Comparison of ENCODE assay signal across 41 cellular contexts in the genomic region with DNA sequence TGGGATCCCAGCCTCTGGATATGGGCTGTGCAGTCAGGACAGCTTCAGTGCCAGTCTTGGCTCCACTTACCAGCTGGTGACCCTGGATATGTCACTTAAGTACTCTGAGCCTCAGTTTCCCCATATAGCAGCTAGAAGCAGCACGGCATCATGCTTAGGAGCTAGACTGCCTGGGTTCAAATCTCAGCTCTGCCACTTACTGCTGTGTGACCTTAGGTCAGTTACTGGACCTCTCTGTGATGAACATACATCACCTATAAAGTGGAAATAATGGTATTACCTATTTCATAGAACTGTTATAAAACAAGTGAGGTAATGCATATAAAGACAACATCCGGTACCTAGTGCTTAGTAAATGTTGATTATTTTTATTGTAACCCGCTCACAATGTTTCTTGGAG.
"Had no signal": no experiment of that assay in that cellular context is flagged by ENCODE, and none has a peak within 500 bp of the region (broad histone marks: within the 10 kb centered on the region; RNA-seq: fewer than 3 reads in every experiment).

No MANE protein-coding gene starts in this region.

- H3K27ac ChIP-seq: adrenal gland, ascending aorta, body of pancreas, brain microvascular endothelial cell, breast epithelium, cardiac muscle cell had no signal

- H3K36me3 ChIP-seq: adrenal gland, ascending aorta, brain microvascular endothelial cell, breast epithelium, cardiac muscle cell had no signal

- H3K27me3 ChIP-seq: cardiac muscle cell had no signal

- DNase-seq: activated effector memory CD4-positive, alpha-beta T cell treated with anti-CD3 and anti-CD28 coated beads, Interleukin-2, amount 50 U/mL, for 16 hours; activated effector memory CD4-positive, alpha-beta T cell treated with Interleukin-2 at 50 U/mL for 16 hours; activated gamma-delta T cell; activated gamma-delta T cell treated with Interleukin-2 at 50 U/mL for 16 hours; activated naive CD4-positive, alpha-beta T cell; activated naive CD4-positive, alpha-beta T cell treated with anti-CD3 and anti-CD28 coated beads for 36 hours; activated naive CD4-positive, alpha-beta T cell treated with anti-CD3 and anti-CD28 coated beads, Interleukin-2, amount 10 ng/mL, durations not matched to agents 7 days and 5 days; activated naive CD4-positive, alpha-beta T cell treated with anti-CD3 and anti-CD28 coated beads, Interleukin-2, amount 50 U/mL, for 16 hours; activated naive CD4-positive, alpha-beta T cell treated with Interleukin-2 at 50 U/mL for 16 hours; activated naive CD8-positive, alpha-beta T cell treated with anti-CD3 and anti-CD28 coated beads for 36 hours; activated naive CD8-positive, alpha-beta T cell treated with anti-CD3 and anti-CD28 coated beads, Interleukin-2, amount 10 ng/mL, durations not matched to agents 7 days and 5 days; activated naive CD8-positive, alpha-beta T cell treated with anti-CD3 and anti-CD28 coated beads, Interleukin-2, amount 50 U/mL, for 24 hours; activated T-cell treated with anti-CD3 and anti-CD28 coated beads for 4 hours; activated T-cell treated with anti-CD3 and anti-CD28 coated beads, Interleukin-2, amount 50 U/mL, for 1 hour; activated T-cell treated with anti-CD3 and anti-CD28 coated beads, Interleukin-2, amount 50 U/mL, for 24 hours; activated T-cell treated with anti-CD3 and anti-CD28 coated beads, Interleukin-2, amount 50 U/mL, for 4 hours; activated T-cell treated with anti-CD3 and anti-CD28 coated beads, Interleukin-2, amount 50 U/mL, for 48 hours; activated T-cell treated with anti-CD3 and anti-CD28 coated beads, Interleukin-2, amount 50 U/mL, for 72 hours; adrenal gland; amniotic stem cell; amygdala; anterior cingulate cortex; aorta; body of pancreas; brain microvascular endothelial cell; caudate nucleus; central memory CD4-positive, alpha-beta T cell; cerebellar nuclear complex had no signal

- H3K4me1 ChIP-seq: adrenal gland, ascending aorta, body of pancreas, breast epithelium had no signal

- H3K9me3 Mint-ChIP-seq: activated naive CD4-positive, alpha-beta T cell treated with anti-CD3 and anti-CD28 coated beads for 36 hours; activated naive CD4-positive, alpha-beta T cell treated with anti-CD3 and anti-CD28 coated beads, Interleukin-2, amount 10 ng/mL, durations not matched to agents 7 days and 5 days; activated naive CD4-positive, alpha-beta T cell treated with anti-CD3 and anti-CD28 coated beads, Interleukin-2, amount 50 U/mL, for 24 hours; activated naive CD4-positive, alpha-beta T cell treated with anti-CD3 and anti-CD28 coated beads, Interleukin-2, amount 50 U/mL, for 72 hours; activated naive CD8-positive, alpha-beta T cell treated with anti-CD3 and anti-CD28 coated beads for 36 hours; activated naive CD8-positive, alpha-beta T cell treated with anti-CD3 and anti-CD28 coated beads, Interleukin-2, amount 10 ng/mL, durations not matched to agents 7 days and 5 days; activated naive CD8-positive, alpha-beta T cell treated with anti-CD3 and anti-CD28 coated beads, Interleukin-2, amount 50 U/mL, for 24 hours; activated T-cell treated with anti-CD3 and anti-CD28 coated beads, Interleukin-2, amount 50 U/mL, for 24 hours; activated T-cell treated with anti-CD3 and anti-CD28 coated beads, Interleukin-2, amount 50 U/mL, for 4 hours; activated T-cell treated with anti-CD3 and anti-CD28 coated beads, Interleukin-2, amount 50 U/mL, for 72 hours; activated T-helper 1 cell treated with anti-CD3 and anti-CD28 coated beads, Interleukin-12 subunit alpha, Interleukin-12 subunit beta, Interleukin-2, Interleukin-4 antibody, amounts not matched to agents 30 ng/mL and 10 ng/mL and 1 ng/mL, durations not matched to agents 14 hours and 24 hours and 36 hours; activated T-helper 17 cell treated with anti-CD3 and anti-CD28 coated beads, Interleukin-2, amount 50 U/mL, for 72 hours; activated T-helper 2 cell treated with anti-CD3 and anti-CD28 coated beads, Interferon-gamma antibody, Interleukin-2, Interleukin-4, amounts not matched to agents 10 μg/mL and 5 μg/mL and 100 μg/mL, durations not matched to agents 14 hours and 24 hours and 36 hours; brain; central memory CD8-positive, alpha-beta T cell had no signal

- H3K27ac Mint-ChIP-seq: activated naive CD4-positive, alpha-beta T cell treated with anti-CD3 and anti-CD28 coated beads for 36 hours; activated naive CD4-positive, alpha-beta T cell treated with anti-CD3 and anti-CD28 coated beads, Interleukin-2, amount 10 ng/mL, durations not matched to agents 7 days and 5 days; activated naive CD4-positive, alpha-beta T cell treated with anti-CD3 and anti-CD28 coated beads, Interleukin-2, amount 50 U/mL, for 72 hours; activated naive CD8-positive, alpha-beta T cell; activated naive CD8-positive, alpha-beta T cell treated with anti-CD3 and anti-CD28 coated beads for 36 hours; activated naive CD8-positive, alpha-beta T cell treated with anti-CD3 and anti-CD28 coated beads, Interleukin-2, amount 10 ng/mL, durations not matched to agents 7 days and 5 days; activated naive CD8-positive, alpha-beta T cell treated with anti-CD3 and anti-CD28 coated beads, Interleukin-2, amount 50 U/mL, for 24 hours; activated T-cell treated with anti-CD3 and anti-CD28 coated beads, Interleukin-2, amount 50 U/mL, for 24 hours; activated T-cell treated with anti-CD3 and anti-CD28 coated beads, Interleukin-2, amount 50 U/mL, for 72 hours; activated T-helper 1 cell treated with anti-CD3 and anti-CD28 coated beads, Interleukin-12 subunit alpha, Interleukin-12 subunit beta, Interleukin-2, Interleukin-4 antibody, amounts not matched to agents 30 ng/mL and 10 ng/mL and 1 ng/mL, durations not matched to agents 14 hours and 24 hours and 36 hours; activated T-helper 17 cell treated with anti-CD3 and anti-CD28 coated beads, Interleukin-2, amount 50 U/mL, for 72 hours; activated T-helper 2 cell treated with anti-CD3 and anti-CD28 coated beads, Interferon-gamma antibody, Interleukin-2, Interleukin-4, amounts not matched to agents 10 μg/mL and 5 μg/mL and 100 μg/mL, durations not matched to agents 14 hours and 24 hours and 36 hours; brain had no signal

- FAIRE-seq: astrocyte, bronchial epithelial cell had no signal

- ATAC-seq: activated naive CD4-positive, alpha-beta T cell treated with anti-CD3 and anti-CD28 coated beads, Interleukin-2, amount 50 U/mL, for 72 hours; activated naive CD8-positive, alpha-beta T cell treated with anti-CD3 and anti-CD28 coated beads, Interleukin-2, amount 50 U/mL, for 24 hours; activated T-cell treated with anti-CD3 and anti-CD28 coated beads, Interleukin-2, amount 50 U/mL, for 4 hours; activated T-cell treated with anti-CD3 and anti-CD28 coated beads, Interleukin-2, amount 50 U/mL, for 72 hours; activated T-helper 17 cell treated with anti-CD3 and anti-CD28 coated beads, Interleukin-2, amount 50 U/mL, for 72 hours; body of pancreas had no signal

- H3K4me3 Mint-ChIP-seq: activated naive CD4-positive, alpha-beta T cell treated with anti-CD3 and anti-CD28 coated beads for 36 hours; activated naive CD4-positive, alpha-beta T cell treated with anti-CD3 and anti-CD28 coated beads, Interleukin-2, amount 10 ng/mL, durations not matched to agents 7 days and 5 days; activated naive CD4-positive, alpha-beta T cell treated with anti-CD3 and anti-CD28 coated beads, Interleukin-2, amount 50 U/mL, for 24 hours; activated naive CD8-positive, alpha-beta T cell; activated naive CD8-positive, alpha-beta T cell treated with anti-CD3 and anti-CD28 coated beads for 36 hours; activated naive CD8-positive, alpha-beta T cell treated with anti-CD3 and anti-CD28 coated beads, Interleukin-2, amount 10 ng/mL, durations not matched to agents 7 days and 5 days; activated naive CD8-positive, alpha-beta T cell treated with anti-CD3 and anti-CD28 coated beads, Interleukin-2, amount 50 U/mL, for 24 hours; activated T-cell treated with anti-CD3 and anti-CD28 coated beads, Interleukin-2, amount 50 U/mL, for 24 hours; activated T-cell treated with anti-CD3 and anti-CD28 coated beads, Interleukin-2, amount 50 U/mL, for 4 hours; activated T-cell treated with anti-CD3 and anti-CD28 coated beads, Interleukin-2, amount 50 U/mL, for 72 hours; activated T-helper 1 cell treated with anti-CD3 and anti-CD28 coated beads, Interleukin-12 subunit alpha, Interleukin-12 subunit beta, Interleukin-2, Interleukin-4 antibody, amounts not matched to agents 30 ng/mL and 10 ng/mL and 1 ng/mL, durations not matched to agents 14 hours and 24 hours and 36 hours; activated T-helper 17 cell treated with anti-CD3 and anti-CD28 coated beads, Interleukin-2, amount 50 U/mL, for 72 hours; brain; central memory CD8-positive, alpha-beta T cell had no signal

- H3K4me1 Mint-ChIP-seq: activated naive CD4-positive, alpha-beta T cell treated with anti-CD3 and anti-CD28 coated beads, Interleukin-2, amount 10 ng/mL, durations not matched to agents 7 days and 5 days; activated naive CD4-positive, alpha-beta T cell treated with anti-CD3 and anti-CD28 coated beads, Interleukin-2, amount 50 U/mL, for 24 hours; activated naive CD8-positive, alpha-beta T cell treated with anti-CD3 and anti-CD28 coated beads for 36 hours; activated naive CD8-positive, alpha-beta T cell treated with anti-CD3 and anti-CD28 coated beads, Interleukin-2, amount 10 ng/mL, durations not matched to agents 7 days and 5 days; activated naive CD8-positive, alpha-beta T cell treated with anti-CD3 and anti-CD28 coated beads, Interleukin-2, amount 50 U/mL, for 24 hours; activated T-helper 17 cell treated with anti-CD3 and anti-CD28 coated beads, Interleukin-2, amount 50 U/mL, for 72 hours; central memory CD8-positive, alpha-beta T cell had no signal

- H3K9me3 ChIP-seq: adrenal gland, ascending aorta, body of pancreas, breast epithelium had no signal

- H3K4me3 ChIP-seq: adrenal gland, ascending aorta, body of pancreas, breast epithelium, cardiac muscle cell had no signal

- H3K27me3 Mint-ChIP-seq: activated naive CD4-positive, alpha-beta T cell treated with anti-CD3 and anti-CD28 coated beads, Interleukin-2, amount 50 U/mL, for 24 hours; activated naive CD8-positive, alpha-beta T cell treated with anti-CD3 and anti-CD28 coated beads for 36 hours; activated naive CD8-positive, alpha-beta T cell treated with anti-CD3 and anti-CD28 coated beads, Interleukin-2, amount 10 ng/mL, durations not matched to agents 7 days and 5 days had no signal

- H3K36me3 Mint-ChIP-seq: activated naive CD4-positive, alpha-beta T cell treated with anti-CD3 and anti-CD28 coated beads, Interleukin-2, amount 10 ng/mL, durations not matched to agents 7 days and 5 days; activated naive CD4-positive, alpha-beta T cell treated with anti-CD3 and anti-CD28 coated beads, Interleukin-2, amount 50 U/mL, for 24 hours; activated naive CD4-positive, alpha-beta T cell treated with anti-CD3 and anti-CD28 coated beads, Interleukin-2, amount 50 U/mL, for 72 hours; activated naive CD8-positive, alpha-beta T cell; activated naive CD8-positive, alpha-beta T cell treated with anti-CD3 and anti-CD28 coated beads for 36 hours; activated naive CD8-positive, alpha-beta T cell treated with anti-CD3 and anti-CD28 coated beads, Interleukin-2, amount 10 ng/mL, durations not matched to agents 7 days and 5 days; brain had no signal
